In the genomic region with DNA sequence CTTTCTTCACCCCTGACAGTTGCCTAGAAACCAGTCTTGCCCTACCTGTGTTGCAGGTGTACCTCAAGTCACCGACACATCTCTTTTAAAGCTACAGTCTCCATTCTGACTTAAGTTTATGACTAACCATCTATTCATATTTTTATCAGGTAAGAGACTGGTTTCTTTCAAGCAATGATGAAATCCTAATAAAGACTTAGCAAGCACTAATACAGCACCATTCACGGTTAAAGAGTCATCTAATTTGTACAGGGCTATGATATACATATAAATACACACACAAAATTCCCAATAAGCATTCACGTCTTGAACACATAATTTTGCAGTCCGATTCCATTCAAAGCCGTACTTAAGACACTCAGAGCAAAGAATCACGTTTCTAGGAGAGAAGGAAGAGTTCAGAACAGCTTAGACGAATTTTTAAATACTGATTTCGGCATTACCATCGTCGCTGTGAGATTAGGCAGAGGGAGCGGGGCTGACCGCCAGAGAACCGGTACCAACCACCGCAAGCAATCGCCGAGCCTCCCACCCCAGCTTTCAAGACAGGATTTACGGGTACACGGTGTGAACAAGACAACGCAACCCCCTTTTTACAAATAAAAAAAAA, we compare ENCODE assay signal across 8 cellular contexts. TPM values are rescaled to one million over a fixed set of nuclear protein-coding genes. Genes with fewer than 3 reads are reported as not detected.
DNase-seq lines count a peak whose midpoint lies in the region; ATAC-seq lines count a peak whose summit lies in the region.

No MANE protein-coding gene starts in this region.

- H3K9me3 Mint-ChIP-seq in activated CD4-positive, alpha-beta memory T cell treated with anti-CD3 and anti-CD28 coated beads for 36 hours: no peaks in the 10 kb centered on the region

- peak; percentile 23 for DNase-seq in NCI-H748 (lab: John Stamatoyannopoulos, UW; ENCODE audit: unreplicated experiment)
- no peak for DNase-seq in NCI-H748 treated with DMSO at 0.1 percent for 48 hours (lab: John Stamatoyannopoulos, UW)
- no peak for DNase-seq in activated CD4-positive, alpha-beta memory T cell treated with anti-CD3 and anti-CD28 coated beads for 36 hours
- DNase-seq in right cardiac atrium: no peak
- DNase-seq in SHP77 (lab: John Stamatoyannopoulos, UW): no peak

- ATAC-seq in right cardiac atrium: no peak
- ATAC-seq in HG02678 (IDR thresholded peaks at IDR 0.05; ENCODE audit: unreplicated experiment): no peak
- no peak for ATAC-seq in GM21515 (IDR thresholded peaks at IDR 0.05; ENCODE audit: unreplicated experiment)

- H3K9ac ChIP-seq in skeletal muscle tissue (ENCODE audit: low read depth in 1 of 3, low read length in 3 of 3): peak overlapping the region; percentile 73 to 88 (median 78)

- intact Hi-C loops in activated CD4-positive, alpha-beta memory T cell treated with anti-CD3 and anti-CD28 coated beads for 36 hours (cut with micrococcal nuclease): loop anchor here (5.0 kb wide), 1 partner anchor 72 kb away; no protein-coding TSS in a partner anchor
- intact Hi-C loops in right cardiac atrium (cut with DNase I): loop anchor here in 2 of 4 donors (5.0 kb wide), 3 partner anchors 212 to 292 kb away; a partner anchor contains a TSS

- H3K4me3 Mint-ChIP-seq in activated CD4-positive, alpha-beta memory T cell treated with anti-CD3 and anti-CD28 coated beads for 36 hours: peak overlapping the region; percentile 78

- H3K36me3 Mint-ChIP-seq in activated CD4-positive, alpha-beta memory T cell treated with anti-CD3 and anti-CD28 coated beads for 36 hours: no peaks in the 10 kb centered on the region

- WGBS in right cardiac atrium: 6% methylated on average over 19 of the region's 19 CpGs

- H3K4me1 Mint-ChIP-seq in activated CD4-positive, alpha-beta memory T cell treated with anti-CD3 and anti-CD28 coated beads for 36 hours (ENCODE audit: low read depth): peaks cover 12% of the 10 kb centered on the region

- no peaks in the 10 kb centered on the region for H3K36me3 ChIP-seq in skeletal muscle tissue (ENCODE audit: control insufficient read depth in 3 of 3, insufficient read depth in 3 of 3, low read length in 3 of 3)

- peaks cover 2% of the 10 kb centered on the region for H3K4me1 ChIP-seq in right cardiac atrium (ENCODE audit: control insufficient read depth, insufficient read depth, low read length)
- peaks cover 25 to 31% (median 30%) of the 10 kb centered on the region in 3 donors for H3K4me1 ChIP-seq in skeletal muscle tissue (ENCODE audit: control insufficient read depth in 3 of 3, insufficient read depth in 3 of 3, low read length in 3 of 3)

- H3K4me3 ChIP-seq in right cardiac atrium (ENCODE audit: low read length) (peak overlapping the region; percentile 88), skeletal muscle tissue (ENCODE audit: low read length in 3 of 3) (peak overlapping the region; percentile 62 to 81 (median 80))

- peaks cover 21% of the 10 kb centered on the region for H3K27me3 Mint-ChIP-seq in activated CD4-positive, alpha-beta memory T cell treated with anti-CD3 and anti-CD28 coated beads for 36 hours

- CTCF ChIA-PET in activated CD4-positive, alpha-beta memory T cell treated with anti-CD3 and anti-CD28 coated beads for 36 hours (lab: Charles Lee): interaction anchor here (0.9 to 7.3 kb wide), 3 partner anchors 10 to 290 kb away, joined by 3 to 38 read pairs (median 22); no protein-coding TSS in a partner anchor

- H3K27ac Mint-ChIP-seq in activated CD4-positive, alpha-beta memory T cell treated with anti-CD3 and anti-CD28 coated beads for 36 hours: no peak overlapping the region

- POLR2A ChIA-PET in activated CD4-positive, alpha-beta memory T cell treated with anti-CD3 and anti-CD28 coated beads for 36 hours (lab: Charles Lee): no interaction called here

- H3K27me3 ChIP-seq in right cardiac atrium (ENCODE audit: control insufficient read depth, insufficient read depth) (no peaks in the 10 kb centered on the region), skeletal muscle tissue (ENCODE audit: control insufficient read depth in 3 of 3, insufficient read depth in 3 of 3, low read length in 3 of 3) (no peaks in the 10 kb centered on the region)

- no peaks in the 10 kb centered on the region for H3K9me3 ChIP-seq in right cardiac atrium (ENCODE audit: control insufficient read depth, low read length)
- H3K9me3 ChIP-seq in skeletal muscle tissue (ENCODE audit: control insufficient read depth in 3 of 3, low read length in 3 of 3): no peaks in the 10 kb centered on the region

- H3K27ac ChIP-seq in right cardiac atrium (ENCODE audit: low read length): no peak overlapping the region
- peak overlapping the region; percentile 83 for H3K27ac ChIP-seq in skeletal muscle tissue (ENCODE audit: low read depth, low read length)

RNA-seq across cellular contexts. Expression of a gene that starts 0.9 kb away (rescaled TPM):
- total RNA-seq in activated CD4-positive, alpha-beta memory T cell treated with anti-CD3 and anti-CD28 coated beads for 36 hours: 1 to 10 TPM; 1.5 to 1.9 TPM
- total RNA-seq in right cardiac atrium (10 to 100 TPM in 3 of 4 donors, 1 to 10 TPM in 1; 9.8 to 16.9 (median 15.0) TPM), skeletal muscle tissue (3.7 TPM)
- 12.8 TPM for polyA plus RNA-seq in right cardiac atrium
